ENCODE assay signal across 10 cellular contexts in the genomic region with DNA sequence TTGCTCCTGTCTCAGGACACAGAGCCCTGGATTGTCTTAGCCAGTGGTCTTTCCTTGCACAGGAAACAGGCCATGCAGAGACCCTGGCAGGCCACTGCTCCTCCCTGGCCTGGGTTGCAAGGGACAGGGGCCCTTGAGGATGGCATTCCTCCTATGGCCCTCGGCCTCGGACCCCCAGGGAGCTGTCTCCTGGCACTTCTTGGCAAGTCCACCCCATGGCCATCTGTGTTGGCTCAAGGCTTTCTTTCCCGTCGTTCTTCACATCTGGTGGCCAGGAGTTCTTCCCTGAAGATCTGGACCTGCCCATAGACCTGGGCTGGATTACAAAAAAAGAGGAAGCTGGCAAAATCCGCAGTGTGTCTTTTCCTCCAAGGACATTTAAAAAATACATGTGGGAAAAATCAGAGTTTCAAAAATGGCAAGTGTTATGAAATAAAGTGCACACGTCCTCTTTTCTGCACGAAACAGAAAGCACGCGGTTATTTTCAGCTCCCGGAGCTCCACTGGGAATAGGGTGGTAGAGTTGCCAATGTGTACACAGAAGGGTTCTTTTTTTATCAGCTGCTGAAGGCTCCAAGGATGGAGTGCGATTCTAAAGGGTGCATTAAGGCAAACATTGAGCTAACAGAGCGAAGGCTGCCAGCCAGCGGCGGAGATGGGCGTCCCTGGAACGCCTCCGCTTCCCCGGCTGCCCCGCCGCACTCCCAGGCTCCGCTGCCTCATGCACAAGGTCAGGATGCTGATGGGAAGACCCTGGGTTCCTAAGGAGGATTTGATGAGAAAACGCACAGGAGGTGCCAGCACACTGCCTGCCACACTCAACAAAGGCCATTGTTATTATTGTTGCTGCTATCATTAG.
DNase-seq lines count a peak whose midpoint lies in the region; ATAC-seq and TF ChIP-seq lines count a peak whose summit lies in the region.
"Had no signal": no experiment of that assay in that cellular context is flagged by ENCODE, and none has a peak within 500 bp of the region (broad histone marks: within the 10 kb centered on the region; RNA-seq: fewer than 3 reads in every experiment).

No MANE protein-coding gene starts in this region.

- ATAC-seq in HG03520 (IDR thresholded peaks at IDR 0.05; ENCODE audit: unreplicated experiment): no peak
- ATAC-seq: HCT116, Panc1 had no signal

- H3K4me1 ChIP-seq in tibial artery: peaks cover 4 to 42% (median 38%) of the 10 kb centered on the region in 4 donors

- no peaks in the 10 kb centered on the region for H3K9me3 ChIP-seq in tibial artery

- no peaks in the 10 kb centered on the region for H3K27me3 ChIP-seq in tibial artery

- DNase-seq in NCI-H1092 (lab: John Stamatoyannopoulos, UW): peak; percentile 92
- peak; percentile 64 for DNase-seq in medulla oblongata (ENCODE audit: extremely low spot score)
- DNase-seq in tibial artery: peak; percentile 74 to 92
- no peak for DNase-seq in NCI-H524 treated with DMSO at 0.1 percent for 48 hours (lab: John Stamatoyannopoulos, UW)
- no peak for DNase-seq in NCI-H2196 (lab: John Stamatoyannopoulos, UW; ENCODE audit: unreplicated experiment)
- DNase-seq: kidney glomerular epithelial cell had no signal

- peak overlapping the region; percentile 19 to 28 for H3K4me3 ChIP-seq in tibial artery

- intact Hi-C loops in tibial artery (cut with DNase I; ENCODE audit: low total_unique reads): no loop called here

- no peaks in the 10 kb centered on the region for H3K36me3 ChIP-seq in tibial artery

- H3K27ac ChIP-seq in cingulate gyrus (ENCODE audit: low read depth, low read length) (peak overlapping the region; percentile 69), tibial artery (peak overlapping the region; percentile 82 to 85)

- no peak for TF ChIP-seq CTCF in tibial artery (IDR thresholded peaks at IDR 0.05)

Comparison
In these comparisons a context has a peak if more than half of its experiments do, and no peak if none do; other contexts are left out.
1. DNase-seq: peak in NCI-H1092 (single experiment), medulla oblongata (single experiment) and tibial artery (2 of 2); none in NCI-H524 treated with DMSO at 0.1 percent for 48 hours (single experiment) and NCI-H2196 (single experiment).